1 cellular context compared by ENCODE assay signal in genomic region chr21:35932232-35932911, GRCh38.
TF ChIP-seq lines count a peak whose summit lies in the region.

No MANE protein-coding gene starts in this region.

TF ChIP-seq in HepG2, 621 proteins besides CTCF, POLR2A, EP300 and RAD21:
- TF ChIP-seq BRCA1 (CRISPR knock-in tag; IDR thresholded peaks at IDR 0.05) (no peak), TBL1XR1 (IDR thresholded peaks at IDR 0.05; ENCODE audit: borderline replicate concordance, low read length, partially characterized antibody) (no peak), EHMT2 (IDR thresholded peaks at IDR 0.05; ENCODE audit: borderline replicate concordance, low read depth, low read length) (no peak), GRHL1 (CRISPR knock-in tag; conservative IDR thresholded peaks at IDR 0.05) (no peak), ZSCAN22 (CRISPR knock-in tag; IDR thresholded peaks at IDR 0.05) (no peak), TBX2 (CRISPR knock-in tag; IDR thresholded peaks at IDR 0.05; ENCODE audit: borderline replicate concordance) (no peak), HDAC2 (CRISPR knock-in tag; IDR thresholded peaks at IDR 0.05) (no peak), PLRG1 (conservative IDR thresholded peaks at IDR 0.05) (no peak), ZNF777 (CRISPR knock-in tag; IDR thresholded peaks at IDR 0.05) (no peak), MAZ (IDR thresholded peaks at IDR 0.05; ENCODE audit: borderline replicate concordance, low read depth, low read length) (no peak), MAZ (CRISPR knock-in tag; IDR thresholded peaks at IDR 0.05; ENCODE audit: low read depth) (no peak), PHF5A (CRISPR knock-in tag; IDR thresholded peaks at IDR 0.05; ENCODE audit: low read depth, unreplicated experiment) (no peak), ZNF724P (CRISPR knock-in tag; IDR thresholded peaks at IDR 0.05; ENCODE audit: borderline replicate concordance) (no peak), TRIM22 (IDR thresholded peaks at IDR 0.05) (no peak), ZNF607 (CRISPR knock-in tag; IDR thresholded peaks at IDR 0.05; ENCODE audit: borderline replicate concordance) (no peak), DBP (CRISPR knock-in tag; IDR thresholded peaks at IDR 0.05; ENCODE audit: not compliant biosample characterization) (no peak)
